8 cellular contexts compared by ENCODE assay signal in the genomic region with DNA sequence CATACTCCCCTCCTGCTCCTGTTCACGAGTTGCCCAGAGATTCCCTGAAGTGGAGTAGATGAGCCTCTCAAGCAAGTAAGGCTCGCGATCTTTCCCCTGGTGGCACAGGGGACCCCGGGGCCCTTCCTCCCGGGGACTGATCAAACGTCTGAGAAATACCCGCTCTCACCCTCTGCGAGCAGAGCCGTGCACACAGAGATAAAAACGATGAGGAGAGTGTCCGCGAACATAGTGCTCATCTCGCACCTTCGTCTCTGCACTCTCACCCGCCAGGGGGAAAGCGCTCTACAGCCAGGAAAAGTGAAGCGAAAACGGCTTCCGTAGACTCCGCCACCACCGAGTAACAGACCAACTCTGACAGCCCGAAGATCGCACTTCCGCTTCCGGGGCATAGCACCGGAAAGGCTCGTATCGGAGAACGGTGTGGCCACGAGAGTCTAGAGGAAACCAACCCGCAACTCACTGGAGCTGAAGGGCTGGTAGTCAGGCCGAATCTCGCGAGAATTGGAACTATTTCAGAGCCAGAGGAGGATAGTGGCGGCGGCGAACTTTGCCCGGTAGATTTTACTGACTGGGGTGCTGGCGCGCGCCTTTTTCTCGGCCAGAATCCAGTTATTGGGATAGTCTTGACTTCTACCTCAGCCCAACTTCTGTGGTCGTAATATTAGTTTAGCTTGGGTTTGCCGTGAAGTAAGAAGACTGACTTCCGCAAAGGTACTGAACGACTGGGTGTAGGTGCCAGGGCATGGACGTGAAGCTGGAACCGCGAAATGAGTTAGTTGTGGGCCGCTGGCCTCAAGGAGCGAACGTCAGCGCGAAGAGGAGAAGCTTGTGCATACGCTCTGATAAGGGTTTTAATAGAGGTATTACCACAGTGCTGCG. TPM values are rescaled to one million over a fixed set of nuclear protein-coding genes. Genes with fewer than 3 reads are reported as not detected.
DNase-seq lines count a peak whose midpoint lies in the region; ATAC-seq, FAIRE-seq and TF ChIP-seq lines count a peak whose summit lies in the region.

A gene with protein sequence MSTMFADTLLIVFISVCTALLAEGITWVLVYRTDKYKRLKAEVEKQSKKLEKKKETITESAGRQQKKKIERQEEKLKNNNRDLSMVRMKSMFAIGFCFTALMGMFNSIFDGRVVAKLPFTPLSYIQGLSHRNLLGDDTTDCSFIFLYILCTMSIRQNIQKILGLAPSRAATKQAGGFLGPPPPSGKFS (minus strand): TSS at position 356 of the 882 bp plus-strand sequence. CDS start 117 bp downstream, at position 239.

- H3K56ac ChIP-seq in H9 (ENCODE audit: insufficient read length, low read depth, low read length): no peak within 1 kb of the TSS

- H3K27ac Mint-ChIP-seq in H9 (peak within 1 kb of the TSS; percentile 94 to 98 (median 97)), nephron progenitor cell (peak within 1 kb of the TSS; percentile 97)
- peak within 1 kb of the TSS; percentile 99 to 100 for H3K27ac Mint-ChIP-seq in stimulated activated naive CD8-positive, alpha-beta T cell treated with anti-CD3 and anti-CD28 coated beads, Interleukin-15, amount 100 ng/mL, for 72 hours

- H3K79me1 ChIP-seq in H9 (ENCODE audit: insufficient read depth, low read depth, low read length, poor library complexity, severe bottlenecking): peaks cover 6% of the 10 kb centered on the region

- H3K14ac ChIP-seq in H9 (ENCODE audit: insufficient read depth, low read length): peak within 1 kb of the TSS; percentile 95

- peak; percentile 90 for FAIRE-seq in G401.6 (lab: Jason Lieb, UNC)

- H2BK20ac ChIP-seq in H9 (ENCODE audit: low read depth, low read length, poor library complexity, severe bottlenecking): no peak within 1 kb of the TSS

- H3K36me3 ChIP-seq in MG63: peaks cover 45% of the 10 kb centered on the region

- no peaks in the 10 kb centered on the region for H3K4me1 ChIP-seq in H9 (ENCODE audit: insufficient read depth, low read length)

- no peaks in the 10 kb centered on the region for H3K9me3 ChIP-seq in H9 (ENCODE audit: control insufficient read depth, low read depth, low read length)
- H3K9me3 ChIP-seq in MG63: no peaks in the 10 kb centered on the region

- WGBS in H9 (ENCODE audit: extremely low coverage, insufficient read length, low lambda C conversion rate): no CpG with 5 or more reads among the region's 56 CpGs

- no peak within 1 kb of the TSS for H4K91ac ChIP-seq in H9 (ENCODE audit: insufficient read length, low read depth, low read length)

- H3K23ac ChIP-seq in H9 (ENCODE audit: insufficient read length, low read depth, low read length): no peak within 1 kb of the TSS

- H2AFZ ChIP-seq in H9 (ENCODE audit: low read length): peak within 1 kb of the TSS; percentile 43

- H3K79me2 ChIP-seq in H9 (ENCODE audit: insufficient read depth, low read length): peaks cover 3% of the 10 kb centered on the region; the same call in 1 of the 2 replicates

- H3K27ac ChIP-seq in H9 (ENCODE audit: insufficient read length, low read depth, low read length): peak within 1 kb of the TSS; percentile 77

- no peaks in the 10 kb centered on the region for H4K20me1 ChIP-seq in H9 (ENCODE audit: control insufficient read depth, insufficient read depth, insufficient read length)

- peak within 1 kb of the TSS; percentile 30 for H2BK5ac ChIP-seq in H9 (ENCODE audit: insufficient read length, low read length)

- H3T11ph ChIP-seq in H9 (ENCODE audit: low read length): no peak within 1 kb of the TSS

- H3K4me1 Mint-ChIP-seq in H9: peaks cover 5 to 18% of the 10 kb centered on the region in 2 experiments; a peak in 3 of 4 replicates
- peaks cover 39% of the 10 kb centered on the region for H3K4me1 Mint-ChIP-seq in nephron progenitor cell
- H3K4me1 Mint-ChIP-seq in stimulated activated naive CD8-positive, alpha-beta T cell treated with anti-CD3 and anti-CD28 coated beads, Interleukin-15, amount 100 ng/mL, for 72 hours: peaks cover 49% of the 10 kb centered on the region

- H3K9me3 Mint-ChIP-seq in H9 (no peaks in the 10 kb centered on the region), nephron progenitor cell (no peaks in the 10 kb centered on the region)
- H3K9me3 Mint-ChIP-seq in stimulated activated naive CD8-positive, alpha-beta T cell treated with anti-CD3 and anti-CD28 coated beads, Interleukin-15, amount 100 ng/mL, for 72 hours: no peaks in the 10 kb centered on the region

- peak within 1 kb of the TSS; percentile 93 for H3K4me3 ChIP-seq in MG63

- DNase-seq in H9 (peak; percentile 97), MG63 (peak; percentile 99), SIG-M5 (lab: John Stamatoyannopoulos, UW) (peak; percentile 99), activated gamma-delta T cell (lab: John Stamatoyannopoulos, UW) (peak; percentile 38), fibroblast of the conjunctiva (ENCODE audit: low read depth) (peak; percentile 96), nephron progenitor cell (peak; percentile 88)
- peak; percentile 88 to 95 for DNase-seq in stimulated activated naive CD8-positive, alpha-beta T cell treated with anti-CD3 and anti-CD28 coated beads, Interleukin-15, amount 100 ng/mL, for 72 hours

- no peak within 1 kb of the TSS for H4K8ac ChIP-seq in H9 (replicated peaks; ENCODE audit: insufficient read length, low read depth, low read length)

- TF ChIP-seq CTCF in H9 (conservative IDR thresholded peaks at IDR 0.05) (peak; percentile 36; the same call in 2 of the 3 replicates), nephron progenitor cell (IDR thresholded peaks at IDR 0.05) (no peak)

- H2BK120ac ChIP-seq in H9 (ENCODE audit: low read depth, low read length, poor library complexity, severe bottlenecking): no peak within 1 kb of the TSS

- H3K27me3 Mint-ChIP-seq in H9 (ENCODE audit: low read depth) (no peaks in the 10 kb centered on the region), nephron progenitor cell (ENCODE audit: low read depth, poor library complexity) (peaks cover 2% of the 10 kb centered on the region)
- no peaks in the 10 kb centered on the region for H3K27me3 Mint-ChIP-seq in stimulated activated naive CD8-positive, alpha-beta T cell treated with anti-CD3 and anti-CD28 coated beads, Interleukin-15, amount 100 ng/mL, for 72 hours

- H2BK12ac ChIP-seq in H9 (ENCODE audit: insufficient read length, low read depth, low read length): no peak within 1 kb of the TSS

- peaks cover 5% of the 10 kb centered on the region for H3K23me2 ChIP-seq in H9 (ENCODE audit: insufficient read length, low read depth, low read length, poor library complexity, severe bottlenecking)

- peak within 1 kb of the TSS; percentile 99 for H3K9ac ChIP-seq in H9 (ENCODE audit: extremely low read depth, insufficient read length, low read length)

- H3K27me3 ChIP-seq in H9 (ENCODE audit: insufficient read depth, low read length) (no peaks in the 10 kb centered on the region), MG63 (no peaks in the 10 kb centered on the region)

- H3K4me2 ChIP-seq in H9 (ENCODE audit: insufficient read depth, insufficient read length, low read length): peak within 1 kb of the TSS; percentile 99

- H3K4me3 Mint-ChIP-seq in H9 (peak within 1 kb of the TSS; percentile 90 to 97), nephron progenitor cell (peak within 1 kb of the TSS; percentile 98)
- peak within 1 kb of the TSS; percentile 99 to 100 for H3K4me3 Mint-ChIP-seq in stimulated activated naive CD8-positive, alpha-beta T cell treated with anti-CD3 and anti-CD28 coated beads, Interleukin-15, amount 100 ng/mL, for 72 hours

- peak within 1 kb of the TSS; percentile 80 for H3K18ac ChIP-seq in H9 (ENCODE audit: insufficient read length, low read depth, low read length)

- H4K5ac ChIP-seq in H9 (ENCODE audit: insufficient read length, low read depth, low read length): peak within 1 kb of the TSS; percentile 15

- ATAC-seq in stimulated activated naive CD8-positive, alpha-beta T cell treated with anti-CD3 and anti-CD28 coated beads, Interleukin-15, amount 100 ng/mL, for 72 hours: peak; percentile 100

- no peak within 1 kb of the TSS for H2BK15ac ChIP-seq in H9 (ENCODE audit: low read depth, low read length)

- H3K36me3 Mint-ChIP-seq in H9 (ENCODE audit: insufficient read depth in 1 of 3, low read depth in 3 of 3): peaks cover 3 to 39% (median 18%) of the 10 kb centered on the region in 3 experiments; a peak in 5 of 7 replicates
- peaks cover 51% of the 10 kb centered on the region for H3K36me3 Mint-ChIP-seq in nephron progenitor cell (ENCODE audit: low read depth)

- no peak within 1 kb of the TSS for H2AK5ac ChIP-seq in H9 (ENCODE audit: insufficient read length, low read length)

- H3K4ac ChIP-seq in H9 (ENCODE audit: low read depth, low read length): no peak within 1 kb of the TSS

RNA-seq across cellular contexts. Expression of the gene that starts here (rescaled TPM):
- total RNA-seq in H9 (2021): 65.4 and 70.1 TPM in 2 replicates
- 67.3 and 146 TPM in 2 replicates for total RNA-seq in MG63 (2014; rRNA removed; shearing (Covaris generic); ENCODE audit: low replicate concordance)

Comparison
In these comparisons a context has a peak if more than half of its experiments do, and no peak if none do; other contexts are left out.
1. Peak in every context shown above with its lines: DNase-seq, ATAC-seq, H3K4me3 ChIP-seq and H3K27ac ChIP-seq.
2. DNase-seq: peak in every context shown above with its lines; median percentile 99 in MG63; 99 in SIG-M5; 97 in H9; 96 in fibroblast of the conjunctiva; 92 in stimulated activated naive CD8-positive, alpha-beta T cell treated with anti-CD3 and anti-CD28 coated beads, Interleukin-15, amount 100 ng/mL, for 72 hours; 88 in nephron progenitor cell; 38 in activated gamma-delta T cell.